1 cellular context compared by ENCODE assay signal in the genomic region with DNA sequence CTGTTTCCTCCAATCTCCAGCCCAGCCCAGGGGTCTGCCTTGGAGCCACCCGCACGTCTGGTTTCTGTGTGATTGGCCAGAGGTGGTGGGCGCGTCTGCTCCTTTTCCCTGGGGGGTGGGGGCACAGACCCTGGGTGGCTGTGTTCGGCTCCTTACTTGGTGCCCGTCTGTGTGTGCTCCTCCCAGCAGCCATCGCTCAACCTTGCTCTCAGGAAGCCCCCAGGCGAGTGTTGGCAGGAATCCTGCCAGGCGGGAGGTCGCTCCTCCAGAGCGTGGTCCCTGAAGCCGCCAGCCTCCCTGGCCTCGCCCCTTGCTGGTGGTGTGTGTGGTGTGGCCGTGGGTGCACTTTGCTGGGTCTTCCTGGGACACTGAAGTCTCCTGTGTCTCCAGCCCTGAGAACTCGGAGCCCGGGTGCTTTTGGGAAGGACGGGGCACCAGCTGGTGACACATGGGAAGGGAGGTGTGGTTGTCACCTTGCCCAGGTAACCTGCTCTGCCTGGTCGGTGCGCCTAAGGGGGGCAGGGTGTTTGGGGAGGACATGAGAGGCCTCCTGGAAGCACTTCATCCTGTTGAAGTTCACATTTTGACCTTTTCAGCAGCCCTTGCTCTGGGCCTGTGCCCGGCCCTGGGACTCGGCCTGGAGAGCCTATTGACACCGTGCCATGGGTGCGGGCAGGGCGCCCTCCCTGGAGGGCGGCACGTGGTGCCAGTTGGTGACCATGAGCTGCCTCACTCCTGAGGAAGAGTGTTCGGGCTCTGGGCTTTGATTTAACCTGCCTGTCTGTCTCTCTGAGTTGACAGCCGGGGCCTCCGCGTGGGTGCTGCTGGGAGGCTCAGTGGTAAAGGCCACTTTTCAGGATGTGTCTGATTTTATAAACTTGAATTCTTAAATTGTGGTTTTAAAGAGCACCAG.
A peak's percentile ranks its signal among the peaks of the same experiment; 100 is the strongest.
TF ChIP-seq lines count a peak whose summit lies in the region.

No MANE protein-coding gene starts in this region.

TF ChIP-seq in HepG2, 621 proteins besides CTCF, POLR2A, EP300 and RAD21 (continued from another document and continues in another):
- no peak for TF ChIP-seq ZNF570 (CRISPR knock-in tag; IDR thresholded peaks at IDR 0.05; ENCODE audit: borderline replicate concordance)
- no peak for TF ChIP-seq ZNF333 (CRISPR knock-in tag; IDR thresholded peaks at IDR 0.05; ENCODE audit: borderline replicate concordance)
- TF ChIP-seq ZNF782 (CRISPR knock-in tag; IDR thresholded peaks at IDR 0.05; ENCODE audit: borderline replicate concordance) = peak; percentile 75; the same call in 1 of the 2 replicates
- no peak for TF ChIP-seq SRSF9 (IDR thresholded peaks at IDR 0.05; ENCODE audit: borderline replicate concordance, insufficient read depth, low read depth, low read length, poor library complexity, severe bottlenecking)
- TF ChIP-seq ZNF329 (CRISPR knock-in tag; IDR thresholded peaks at IDR 0.05; ENCODE audit: low read depth) = 0 out of 2 replicates have a peak, but pooled peaks have one; percentile 9
- TF ChIP-seq, protein P1, sequence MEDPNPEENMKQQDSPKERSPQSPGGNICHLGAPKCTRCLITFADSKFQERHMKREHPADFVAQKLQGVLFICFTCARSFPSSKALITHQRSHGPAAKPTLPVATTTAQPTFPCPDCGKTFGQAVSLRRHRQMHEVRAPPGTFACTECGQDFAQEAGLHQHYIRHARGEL (CRISPR knock-in tag; IDR thresholded peaks at IDR 0.05) = no peak; the same call in 1 of the 2 replicates
- TF ChIP-seq, protein P2, sequence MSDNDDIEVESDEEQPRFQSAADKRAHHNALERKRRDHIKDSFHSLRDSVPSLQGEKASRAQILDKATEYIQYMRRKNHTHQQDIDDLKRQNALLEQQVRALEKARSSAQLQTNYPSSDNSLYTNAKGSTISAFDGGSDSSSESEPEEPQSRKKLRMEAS (IDR thresholded peaks at IDR 0.05) = peak; percentile 78
- TF ChIP-seq, protein P3, sequence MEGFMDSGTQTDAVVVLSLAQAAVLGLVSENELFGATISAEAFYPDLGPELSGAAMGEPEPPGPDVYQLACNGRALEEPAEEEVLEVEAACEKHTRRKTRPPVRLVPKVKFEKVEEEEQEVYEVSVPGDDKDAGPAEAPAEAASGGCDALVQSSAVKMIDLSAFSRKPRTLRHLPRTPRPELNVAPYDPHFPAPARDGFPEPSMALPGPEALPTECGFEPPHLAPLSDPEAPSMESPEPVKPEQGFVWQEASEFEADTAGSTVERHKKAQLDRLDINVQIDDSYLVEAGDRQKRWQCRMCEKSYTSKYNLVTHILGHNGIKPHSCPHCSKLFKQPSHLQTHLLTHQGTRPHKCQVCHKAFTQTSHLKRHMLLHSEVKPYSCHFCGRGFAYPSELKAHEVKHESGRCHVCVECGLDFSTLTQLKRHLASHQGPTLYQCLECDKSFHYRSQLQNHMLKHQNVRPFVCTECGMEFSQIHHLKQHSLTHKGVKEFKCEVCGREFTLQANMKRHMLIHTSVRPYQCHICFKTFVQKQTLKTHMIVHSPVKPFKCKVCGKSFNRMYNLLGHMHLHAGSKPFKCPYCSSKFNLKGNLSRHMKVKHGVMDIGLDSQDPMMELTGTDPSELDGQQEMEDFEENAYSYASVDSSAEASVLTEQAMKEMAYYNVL (CRISPR knock-in tag; IDR thresholded peaks at IDR 0.05; ENCODE audit: borderline replicate concordance) = 0 out of 2 replicates have a peak, but pooled peaks have one; percentile 13
- no peak for TF ChIP-seq ZNF713 (CRISPR knock-in tag; IDR thresholded peaks at IDR 0.05)
- TF ChIP-seq, protein P4, sequence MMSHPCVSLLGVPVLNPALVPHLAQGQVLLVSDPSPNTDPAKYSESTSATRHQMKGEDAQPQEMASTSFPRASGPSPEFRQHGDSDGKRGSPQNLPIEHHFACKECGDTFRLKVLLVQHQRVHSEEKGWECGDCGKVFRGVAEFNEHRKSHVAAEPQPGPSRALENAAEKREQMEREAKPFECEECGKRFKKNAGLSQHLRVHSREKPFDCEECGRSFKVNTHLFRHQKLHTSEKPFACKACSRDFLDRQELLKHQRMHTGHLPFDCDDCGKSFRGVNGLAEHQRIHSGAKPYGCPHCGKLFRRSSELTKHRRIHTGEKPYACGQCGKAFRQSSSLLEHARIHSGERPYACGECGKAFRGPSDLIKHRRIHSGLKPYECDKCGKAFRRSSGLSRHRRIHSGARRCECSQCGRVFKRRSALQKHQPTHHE (CRISPR knock-in tag; IDR thresholded peaks at IDR 0.05; ENCODE audit: borderline replicate concordance) = no peak
- TF ChIP-seq, protein P5, sequence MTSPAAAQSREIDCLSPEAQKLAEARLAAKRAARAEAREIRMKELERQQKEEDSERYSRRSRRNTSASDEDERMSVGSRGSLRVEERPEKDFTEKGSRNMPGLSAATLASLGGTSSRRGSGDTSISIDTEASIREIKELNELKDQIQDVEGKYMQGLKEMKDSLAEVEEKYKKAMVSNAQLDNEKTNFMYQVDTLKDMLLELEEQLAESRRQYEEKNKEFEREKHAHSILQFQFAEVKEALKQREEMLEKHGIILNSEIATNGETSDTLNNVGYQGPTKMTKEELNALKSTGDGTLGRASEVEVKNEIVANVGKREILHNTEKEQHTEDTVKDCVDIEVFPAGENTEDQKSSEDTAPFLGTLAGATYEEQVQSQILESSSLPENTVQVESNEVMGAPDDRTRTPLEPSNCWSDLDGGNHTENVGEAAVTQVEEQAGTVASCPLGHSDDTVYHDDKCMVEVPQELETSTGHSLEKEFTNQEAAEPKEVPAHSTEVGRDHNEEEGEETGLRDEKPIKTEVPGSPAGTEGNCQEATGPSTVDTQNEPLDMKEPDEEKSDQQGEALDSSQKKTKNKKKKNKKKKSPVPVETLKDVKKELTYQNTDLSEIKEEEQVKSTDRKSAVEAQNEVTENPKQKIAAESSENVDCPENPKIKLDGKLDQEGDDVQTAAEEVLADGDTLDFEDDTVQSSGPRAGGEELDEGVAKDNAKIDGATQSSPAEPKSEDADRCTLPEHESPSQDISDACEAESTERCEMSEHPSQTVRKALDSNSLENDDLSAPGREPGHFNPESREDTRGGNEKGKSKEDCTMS (CRISPR knock-in tag; conservative IDR thresholded peaks at IDR 0.05) = no peak
- TF ChIP-seq, protein P6, sequence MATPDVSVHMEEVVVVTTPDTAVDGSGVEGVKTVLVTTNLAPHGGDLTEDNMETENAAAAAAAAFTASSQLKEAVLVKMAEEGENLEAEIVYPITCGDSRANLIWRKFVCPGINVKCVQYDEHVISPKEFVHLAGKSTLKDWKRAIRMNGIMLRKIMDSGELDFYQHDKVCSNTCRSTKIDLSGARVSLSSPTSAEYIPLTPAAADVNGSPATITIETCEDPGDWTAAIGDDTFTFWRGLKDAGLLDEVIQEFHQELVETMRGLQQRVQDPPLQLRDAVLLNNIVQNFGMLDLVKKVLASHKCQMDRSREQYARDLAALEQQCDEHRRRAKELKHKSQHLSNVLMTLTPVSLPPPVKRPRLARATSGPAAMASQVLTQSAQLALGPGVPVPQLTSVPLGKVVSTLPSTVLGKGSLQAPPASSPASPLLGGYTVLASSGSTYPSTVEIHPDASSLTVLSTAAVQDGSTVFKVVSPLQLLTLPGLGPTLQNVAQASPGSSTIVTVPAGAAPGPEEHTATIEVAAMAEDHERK (CRISPR knock-in tag; IDR thresholded peaks at IDR 0.05; ENCODE audit: low read depth) = no peak
- peak; percentile 66; the same call in 1 of the 2 replicates for TF ChIP-seq HMG20B (CRISPR knock-in tag; conservative IDR thresholded peaks at IDR 0.05)
- TF ChIP-seq HOXA9 (CRISPR knock-in tag; IDR thresholded peaks at IDR 0.05; ENCODE audit: borderline replicate concordance) = no peak
- no peak for TF ChIP-seq YEATS4 (CRISPR knock-in tag; IDR thresholded peaks at IDR 0.05; ENCODE audit: borderline replicate concordance)
- TF ChIP-seq ATF7 (IDR thresholded peaks at IDR 0.05) = no peak
- 0 out of 2 replicates have a peak, but pooled peaks have one; percentile 73 for TF ChIP-seq ATF7 (CRISPR knock-in tag; IDR thresholded peaks at IDR 0.05)
- no peak for TF ChIP-seq NR2F1 (CRISPR knock-in tag; IDR thresholded peaks at IDR 0.05)
- no peak for TF ChIP-seq KDM1A (CRISPR knock-in tag; IDR thresholded peaks at IDR 0.05)
- 0 out of 2 replicates have a peak, but pooled peaks have one; percentile 13 for TF ChIP-seq ZNF792 (CRISPR knock-in tag; IDR thresholded peaks at IDR 0.05)
- 0 out of 2 replicates have a peak, but pooled peaks have one; percentile 44 for TF ChIP-seq SMAD1 (CRISPR knock-in tag; IDR thresholded peaks at IDR 0.05; ENCODE audit: borderline replicate concordance, low read depth)
- 0 out of 2 replicates have a peak, but pooled peaks have one; percentile 16 for TF ChIP-seq KLF13 (CRISPR knock-in tag; IDR thresholded peaks at IDR 0.05)
- no peak for TF ChIP-seq KLF15 (CRISPR knock-in tag; IDR thresholded peaks at IDR 0.05; ENCODE audit: borderline replicate concordance)
- no peak for TF ChIP-seq ZNF660 (CRISPR knock-in tag; IDR thresholded peaks at IDR 0.05; ENCODE audit: borderline replicate concordance, low read depth)
- no peak for TF ChIP-seq ZNF160 (CRISPR knock-in tag; IDR thresholded peaks at IDR 0.05)
- TF ChIP-seq, protein P7, sequence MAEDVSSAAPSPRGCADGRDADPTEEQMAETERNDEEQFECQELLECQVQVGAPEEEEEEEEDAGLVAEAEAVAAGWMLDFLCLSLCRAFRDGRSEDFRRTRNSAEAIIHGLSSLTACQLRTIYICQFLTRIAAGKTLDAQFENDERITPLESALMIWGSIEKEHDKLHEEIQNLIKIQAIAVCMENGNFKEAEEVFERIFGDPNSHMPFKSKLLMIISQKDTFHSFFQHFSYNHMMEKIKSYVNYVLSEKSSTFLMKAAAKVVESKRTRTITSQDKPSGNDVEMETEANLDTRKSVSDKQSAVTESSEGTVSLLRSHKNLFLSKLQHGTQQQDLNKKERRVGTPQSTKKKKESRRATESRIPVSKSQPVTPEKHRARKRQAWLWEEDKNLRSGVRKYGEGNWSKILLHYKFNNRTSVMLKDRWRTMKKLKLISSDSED (CRISPR knock-in tag; IDR thresholded peaks at IDR 0.05) = no peak
- TF ChIP-seq, protein P8, sequence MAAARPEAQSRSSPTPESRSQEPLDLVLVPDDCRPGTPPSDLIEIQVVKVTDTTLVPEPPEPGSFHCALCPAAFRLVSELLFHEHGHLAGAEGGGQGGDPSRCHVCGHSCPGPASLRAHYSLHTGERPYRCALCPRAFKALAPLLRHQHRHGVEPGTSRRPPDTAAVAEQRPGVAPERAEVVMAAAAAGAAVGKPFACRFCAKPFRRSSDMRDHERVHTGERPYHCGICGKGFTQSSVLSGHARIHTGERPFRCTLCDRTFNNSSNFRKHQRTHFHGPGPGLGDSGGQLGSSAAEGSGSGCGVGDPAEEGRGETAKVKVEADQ (CRISPR knock-in tag; IDR thresholded peaks at IDR 0.05; ENCODE audit: borderline replicate concordance) = 0 out of 2 replicates have a peak, but pooled peaks have one; percentile 22
- 0 out of 2 replicates have a peak, but pooled peaks have one; percentile 34 for TF ChIP-seq ZNF205 (CRISPR knock-in tag; IDR thresholded peaks at IDR 0.05)
- TF ChIP-seq, protein P9, sequence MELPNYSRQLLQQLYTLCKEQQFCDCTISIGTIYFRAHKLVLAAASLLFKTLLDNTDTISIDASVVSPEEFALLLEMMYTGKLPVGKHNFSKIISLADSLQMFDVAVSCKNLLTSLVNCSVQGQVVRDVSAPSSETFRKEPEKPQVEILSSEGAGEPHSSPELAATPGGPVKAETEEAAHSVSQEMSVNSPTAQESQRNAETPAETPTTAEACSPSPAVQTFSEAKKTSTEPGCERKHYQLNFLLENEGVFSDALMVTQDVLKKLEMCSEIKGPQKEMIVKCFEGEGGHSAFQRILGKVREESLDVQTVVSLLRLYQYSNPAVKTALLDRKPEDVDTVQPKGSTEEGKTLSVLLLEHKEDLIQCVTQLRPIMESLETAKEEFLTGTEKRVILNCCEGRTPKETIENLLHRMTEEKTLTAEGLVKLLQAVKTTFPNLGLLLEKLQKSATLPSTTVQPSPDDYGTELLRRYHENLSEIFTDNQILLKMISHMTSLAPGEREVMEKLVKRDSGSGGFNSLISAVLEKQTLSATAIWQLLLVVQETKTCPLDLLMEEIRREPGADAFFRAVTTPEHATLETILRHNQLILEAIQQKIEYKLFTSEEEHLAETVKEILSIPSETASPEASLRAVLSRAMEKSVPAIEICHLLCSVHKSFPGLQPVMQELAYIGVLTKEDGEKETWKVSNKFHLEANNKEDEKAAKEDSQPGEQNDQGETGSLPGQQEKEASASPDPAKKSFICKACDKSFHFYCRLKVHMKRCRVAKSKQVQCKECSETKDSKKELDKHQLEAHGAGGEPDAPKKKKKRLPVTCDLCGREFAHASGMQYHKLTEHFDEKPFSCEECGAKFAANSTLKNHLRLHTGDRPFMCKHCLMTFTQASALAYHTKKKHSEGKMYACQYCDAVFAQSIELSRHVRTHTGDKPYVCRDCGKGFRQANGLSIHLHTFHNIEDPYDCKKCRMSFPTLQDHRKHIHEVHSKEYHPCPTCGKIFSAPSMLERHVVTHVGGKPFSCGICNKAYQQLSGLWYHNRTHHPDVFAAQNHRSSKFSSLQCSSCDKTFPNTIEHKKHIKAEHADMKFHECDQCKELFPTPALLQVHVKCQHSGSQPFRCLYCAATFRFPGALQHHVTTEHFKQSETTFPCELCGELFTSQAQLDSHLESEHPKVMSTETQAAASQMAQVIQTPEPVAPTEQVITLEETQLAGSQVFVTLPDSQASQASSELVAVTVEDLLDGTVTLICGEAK (IDR thresholded peaks at IDR 0.05) = no peak
- TF ChIP-seq, protein P9 (CRISPR knock-in tag; IDR thresholded peaks at IDR 0.05) = no peak; the same call in 1 of the 2 replicates
- peak; percentile 70; the same call in 1 of the 2 replicates for TF ChIP-seq DMAP1 (CRISPR knock-in tag; IDR thresholded peaks at IDR 0.05)
- TF ChIP-seq ZNF432 (CRISPR knock-in tag; IDR thresholded peaks at IDR 0.05; ENCODE audit: borderline replicate concordance) = no peak
